Comparison of ENCODE assay signal across 22 cellular contexts in the genomic region with DNA sequence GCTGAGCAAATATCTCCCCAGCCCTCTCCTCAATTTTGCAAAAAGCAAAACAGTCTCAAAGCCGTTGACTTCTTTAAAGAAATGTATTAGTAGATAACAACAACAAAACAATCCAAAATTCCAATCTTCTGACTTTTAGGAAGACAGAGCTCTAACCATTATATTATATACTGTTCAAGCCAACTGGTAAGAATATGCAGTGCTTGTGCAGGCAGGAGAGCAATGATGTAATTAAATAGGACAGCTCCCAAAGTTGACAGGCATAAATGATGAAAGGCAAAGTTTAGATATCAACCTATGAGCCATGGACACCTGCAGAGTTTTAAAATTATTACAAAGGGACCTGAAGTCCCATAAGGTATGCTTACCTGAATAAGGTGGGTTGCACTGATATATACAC. TPM values are rescaled to one million over a fixed set of nuclear protein-coding genes. Genes with fewer than 3 reads are reported as not detected.
A peak's percentile ranks its signal among the peaks of the same experiment; 100 is the strongest.
DNase-seq lines count a peak whose midpoint lies in the region; ATAC-seq and TF ChIP-seq lines count a peak whose summit lies in the region.
"Had no signal": no experiment of that assay in that cellular context is flagged by ENCODE, and none has a peak within 500 bp of the region (broad histone marks: within the 10 kb centered on the region; RNA-seq: fewer than 3 reads in every experiment).

No MANE protein-coding gene starts in this region.

- H3K4me1 ChIP-seq in CD8-positive, alpha-beta T cell (ENCODE audit: insufficient read depth, low read length): peaks cover 47% of the 10 kb centered on the region
- peaks cover 25% of the 10 kb centered on the region for H3K4me1 ChIP-seq in osteoblast (ENCODE audit: insufficient read depth, low read length)
- H3K4me1 ChIP-seq: suprapubic skin, uterus had no signal

- TF ChIP-seq CTCF in CD8-positive, alpha-beta T cell (IDR thresholded peaks at IDR 0.05): no peak
- no peak for TF ChIP-seq CTCF in osteoblast (IDR thresholded peaks at IDR 0.05; ENCODE audit: extremely low read depth, low read depth, low read length)

- peak overlapping the region; percentile 81 for H3K27ac Mint-ChIP-seq in CD8-positive, alpha-beta T cell
- H3K27ac Mint-ChIP-seq in effector memory CD8-positive, alpha-beta T cell: peak overlapping the region; percentile 36 to 64
- H3K27ac Mint-ChIP-seq: activated naive CD8-positive, alpha-beta T cell treated with anti-CD3 and anti-CD28 coated beads for 36 hours had no signal

- no peak overlapping the region for H3K27ac ChIP-seq in CD8-positive, alpha-beta T cell (ENCODE audit: low read depth, low read length)
- H3K27ac ChIP-seq in osteoblast (ENCODE audit: low read depth, low read length): no peak overlapping the region
- H3K27ac ChIP-seq: coronary artery, sigmoid colon, suprapubic skin had no signal

- H3K27me3 ChIP-seq in CD8-positive, alpha-beta T cell (ENCODE audit: insufficient read depth, low read length): no peaks in the 10 kb centered on the region
- H3K27me3 ChIP-seq in osteoblast (ENCODE audit: insufficient read depth, low read length): no peaks in the 10 kb centered on the region
- H3K27me3 ChIP-seq: sigmoid colon, suprapubic skin, uterus had no signal

- no peak overlapping the region for H3K4me3 ChIP-seq in CD8-positive, alpha-beta T cell (ENCODE audit: low read depth, low read length)
- H3K4me3 ChIP-seq in osteoblast (ENCODE audit: insufficient read depth, low read length): no peak overlapping the region
- H3K4me3 ChIP-seq: coronary artery, sigmoid colon, suprapubic skin, uterus had no signal

- H3K9me3 Mint-ChIP-seq in CD8-positive, alpha-beta T cell: no peaks in the 10 kb centered on the region
- no peaks in the 10 kb centered on the region for H3K9me3 Mint-ChIP-seq in effector memory CD8-positive, alpha-beta T cell
- H3K9me3 Mint-ChIP-seq: stimulated activated memory B cell treated with anti-CD40 and anti-IgM and Interleukin-4, amounts not matched to agents 10 μg/mL and 1 μg/mL and 100 μg/mL, for 72 hours had no signal

- no peaks in the 10 kb centered on the region for H3K79me2 ChIP-seq in osteoblast (ENCODE audit: insufficient read depth, low read length)

- CTCF ChIA-PET in CD8-positive, alpha-beta T cell (lab: Charles Lee): interaction anchor here (1.3 kb wide), 1 partner anchor 41 kb away, joined by 4 read pairs; no protein-coding TSS in a partner anchor

- POLR2A ChIA-PET in CD8-positive, alpha-beta T cell (lab: Charles Lee): interaction anchor here (1.3 to 1.6 kb wide), 3 partner anchors 11 to 58 kb away, joined by 3 to 5 read pairs (median 4); partner anchors contain the start of gene CEP85L

- peaks cover 12% of the 10 kb centered on the region for H3K36me3 Mint-ChIP-seq in CD8-positive, alpha-beta T cell
- H3K36me3 Mint-ChIP-seq in effector memory CD8-positive, alpha-beta T cell (ENCODE audit: insufficient read depth): no peaks in the 10 kb centered on the region
- H3K36me3 Mint-ChIP-seq: brain had no signal

- H3K4me2 ChIP-seq in osteoblast (ENCODE audit: insufficient read depth, low read length): peak overlapping the region; percentile 23

- no peak for DNase-seq in CD8-positive, alpha-beta T cell
- DNase-seq in LHCN-M2 (ENCODE audit: low read depth): peak; percentile 13
- DNase-seq in effector memory CD8-positive, alpha-beta T cell: no peak
- no peak for DNase-seq in osteoblast (ENCODE audit: insufficient read length, low spot score, missing footprints)
- DNase-seq in SHP77 treated with DMSO at 0.1 percent for 48 hours (lab: John Stamatoyannopoulos, UW): no peak
- DNase-seq in GF-D8 (lab: John Stamatoyannopoulos, UW): no peak
- no peak for DNase-seq in ACHN
- DNase-seq in medulla oblongata (ENCODE audit: extremely low spot score): no peak
- DNase-seq: activated naive CD8-positive, alpha-beta T cell treated with anti-CD3 and anti-CD28 coated beads for 36 hours; activated T-cell treated with anti-CD3 and anti-CD28 coated beads, Interleukin-2, amount 50 U/mL, for 48 hours; DMS153; left cardiac atrium; NCI-H1694 treated with DMSO at 0.1 percent for 48 hours; posterior cingulate gyrus; sigmoid colon; stimulated activated CD4-positive, alpha-beta T cell treated with anti-CD3 and anti-CD28 coated beads, Interleukin-1b, Interleukin-23, amount 100 ng/mL, for 48 hours; uterus had no signal

- no peak for ATAC-seq in CD8-positive, alpha-beta T cell
- no peak for ATAC-seq in effector memory CD8-positive, alpha-beta T cell (replicated peaks)
- ATAC-seq: activated CD4-positive, CD25-positive, alpha-beta regulatory T cell treated with anti-CD3 and anti-CD28 coated beads, Interleukin-2, amount 50 U/mL, for 24 hours; stimulated activated memory B cell treated with anti-CD40 and anti-IgM and Interleukin-4, amounts not matched to agents 10 μg/mL and 1 μg/mL and 100 μg/mL, for 72 hours had no signal

- H4K20me1 ChIP-seq in osteoblast (ENCODE audit: insufficient read depth, low read length): no peaks in the 10 kb centered on the region

- peaks cover 85% of the 10 kb centered on the region for H3K4me1 Mint-ChIP-seq in CD8-positive, alpha-beta T cell (ENCODE audit: low read depth)
- H3K4me1 Mint-ChIP-seq in effector memory CD8-positive, alpha-beta T cell (ENCODE audit: low read depth in 2 of 2): peaks cover 30 to 55% of the 10 kb centered on the region in 2 donors

- in situ Hi-C loops in ACHN (cut with HindIII; ENCODE audit: low pct_ligation_motif_present, low pct_unique_long_range_greater_than_20kb, low sequenced_read_pairs): no loop called here

- intact Hi-C loops in CD8-positive, alpha-beta T cell (cut with DNase I, micrococcal nuclease): loop anchor here in 1 of 2 experiments (2.0 kb wide), 1 partner anchor 15 kb away; no protein-coding TSS in a partner anchor

- no peaks in the 10 kb centered on the region for H3K9me3 ChIP-seq in CD8-positive, alpha-beta T cell (ENCODE audit: low read length)
- H3K9me3 ChIP-seq in osteoblast (ENCODE audit: low read depth, low read length): no peaks in the 10 kb centered on the region
- H3K9me3 ChIP-seq: sigmoid colon, suprapubic skin, uterus had no signal

- H3K27me3 Mint-ChIP-seq in CD8-positive, alpha-beta T cell (ENCODE audit: low read depth): no peaks in the 10 kb centered on the region
- no peaks in the 10 kb centered on the region for H3K27me3 Mint-ChIP-seq in effector memory CD8-positive, alpha-beta T cell
- H3K27me3 Mint-ChIP-seq: activated naive CD8-positive, alpha-beta T cell treated with anti-CD3 and anti-CD28 coated beads for 36 hours; stimulated activated memory B cell treated with anti-CD40 and anti-IgM and Interleukin-4, amounts not matched to agents 10 μg/mL and 1 μg/mL and 100 μg/mL, for 72 hours had no signal

- no peak overlapping the region for H2AFZ ChIP-seq in osteoblast (ENCODE audit: low read length)

- no peak overlapping the region for H3K4me3 Mint-ChIP-seq in CD8-positive, alpha-beta T cell
- H3K4me3 Mint-ChIP-seq in effector memory CD8-positive, alpha-beta T cell: no peak overlapping the region
- H3K4me3 Mint-ChIP-seq: activated naive CD8-positive, alpha-beta T cell treated with anti-CD3 and anti-CD28 coated beads for 36 hours; brain; stimulated activated memory B cell treated with anti-CD40 and anti-IgM and Interleukin-4, amounts not matched to agents 10 μg/mL and 1 μg/mL and 100 μg/mL, for 72 hours had no signal

- H3K36me3 ChIP-seq in CD8-positive, alpha-beta T cell (ENCODE audit: insufficient read depth, low read length): no peaks in the 10 kb centered on the region
- no peaks in the 10 kb centered on the region for H3K36me3 ChIP-seq in osteoblast (ENCODE audit: insufficient read depth, low read length)
- H3K36me3 ChIP-seq: sigmoid colon, suprapubic skin, uterus had no signal

RNA-seq across cellular contexts. Expression of gene CEP85L, which starts 16.6 kb away (rescaled TPM):
- 10 to 100 TPM; 86.2 to 89.0 TPM for total RNA-seq in CD8-positive, alpha-beta T cell
- total RNA-seq in LHCN-M2 (2014; rRNA removed) (9.6 and 10.9 TPM in 2 replicates), osteoblast (15.2 and 15.3 TPM in 2 replicates)
- 1.5 TPM for polyA plus RNA-seq in LHCN-M2 (2012)
